In genomic region chr3:86797946-86798345, GRCh38 we compare ENCODE assay signal across 8 cellular contexts.
"Had no signal": no experiment of that assay in that cellular context is flagged by ENCODE, and none has a peak within 500 bp of the region (broad histone marks: within the 10 kb centered on the region; RNA-seq: fewer than 3 reads in every experiment).

No MANE protein-coding gene starts in this region.

- H3K9ac ChIP-seq: GM23248 had no signal

- FAIRE-seq: HepG2, K562 had no signal

- H3K27ac Mint-ChIP-seq: HFFc6 had no signal

- H3K36me3 ChIP-seq: HAP-1 had no signal

- H3K9me3 ChIP-seq: HAP-1 had no signal

- H3K4me3 ChIP-seq: GM23248, HAP-1, K562 had no signal

- H2AFZ ChIP-seq: GM23248 had no signal

- DNase-seq: GM23248, GOT3, H7, HFFc6 had no signal

- H3K27ac ChIP-seq: GM23248, HL-60 had no signal

- H3K9me3 Mint-ChIP-seq: HFFc6 had no signal

- H3K4me3 Mint-ChIP-seq: HFFc6 had no signal
